22 cellular contexts compared by ENCODE assay signal in genomic region chr4:38367642-38368189, GRCh38.
"Had no signal": no experiment of that assay in that cellular context is flagged by ENCODE, and none has a peak within 500 bp of the region (broad histone marks: within the 10 kb centered on the region; RNA-seq: fewer than 3 reads in every experiment).

No MANE protein-coding gene starts in this region.

- DNase-seq: activated CD4-positive, CD25-positive, alpha-beta regulatory T cell treated with anti-CD3 and anti-CD28 coated beads, Interleukin-2, amount 50 U/mL, for 72 hours; activated CD8-positive, alpha-beta memory T cell treated with anti-CD3 and anti-CD28 coated beads for 24 hours; activated CD8-positive, alpha-beta memory T cell treated with anti-CD3 and anti-CD28 coated beads, Interleukin-2, amount 50 U/mL, for 48 hours; activated effector memory CD4-positive, alpha-beta T cell treated with Interleukin-2 at 50 U/mL for 16 hours; activated naive CD4-positive, alpha-beta T cell treated with anti-CD3 and anti-CD28 coated beads, Interleukin-2, amount 10 ng/mL, durations not matched to agents 7 days and 5 days; activated naive CD8-positive, alpha-beta T cell treated with anti-CD3 and anti-CD28 coated beads, Interleukin-2, amount 50 U/mL, for 24 hours; activated T-cell treated with anti-CD3 and anti-CD28 coated beads, Interleukin-2, amount 50 U/mL, for 48 hours; anterior cingulate cortex; cortex of kidney; gastrocnemius medialis; heart right ventricle; lower lobe of right lung; occipital lobe; right cardiac atrium; small intestine; stimulated activated CD4-positive, alpha-beta T cell treated with anti-CD3 and anti-CD28 coated beads, Interleukin-4, amount 100 ng/mL, for 1 hour; T-helper 2 cell; thyroid gland had no signal

- H3K36me3 Mint-ChIP-seq: natural killer cell treated with Interleukin-12 subunit alpha and Interleukin-12 subunit beta and Interleukin-15 and Interleukin-18, amount 100 ng/mL, for 72 hours had no signal

- H3K27me3 Mint-ChIP-seq: activated naive CD8-positive, alpha-beta T cell treated with anti-CD3 and anti-CD28 coated beads, Interleukin-2, amount 50 U/mL, for 24 hours; central memory CD8-positive, alpha-beta T cell had no signal

- H3K9me3 ChIP-seq: gastrocnemius medialis, lower lobe of right lung, prostate gland, thyroid gland had no signal

- H3K27me3 ChIP-seq: gastrocnemius medialis, heart right ventricle, thyroid gland had no signal

- ATAC-seq: gastrocnemius medialis; lower lobe of right lung; natural killer cell treated with Interleukin-12 subunit alpha and Interleukin-12 subunit beta and Interleukin-15 and Interleukin-18, amount 100 ng/mL, for 72 hours had no signal

- H3K9me3 Mint-ChIP-seq: central memory CD8-positive, alpha-beta T cell; natural killer cell treated with Interleukin-12 subunit alpha and Interleukin-12 subunit beta and Interleukin-15 and Interleukin-18, amount 100 ng/mL, for 72 hours had no signal

- H3K36me3 ChIP-seq: gastrocnemius medialis, heart right ventricle, lower lobe of right lung, prostate gland, thyroid gland had no signal

- H3K4me1 ChIP-seq: lower lobe of right lung, prostate gland had no signal

- H3K27ac ChIP-seq: gastrocnemius medialis, lower lobe of right lung, prostate gland, thyroid gland, VCaP had no signal

- H3K4me3 ChIP-seq: gastrocnemius medialis, heart right ventricle, lower lobe of right lung, prostate gland, thyroid gland had no signal

- H3K27ac Mint-ChIP-seq: activated naive CD4-positive, alpha-beta T cell treated with anti-CD3 and anti-CD28 coated beads, Interleukin-2, amount 10 ng/mL, durations not matched to agents 7 days and 5 days; activated naive CD8-positive, alpha-beta T cell treated with anti-CD3 and anti-CD28 coated beads, Interleukin-2, amount 50 U/mL, for 24 hours had no signal

- H3K4me3 Mint-ChIP-seq: activated naive CD4-positive, alpha-beta T cell treated with anti-CD3 and anti-CD28 coated beads, Interleukin-2, amount 10 ng/mL, durations not matched to agents 7 days and 5 days; activated naive CD8-positive, alpha-beta T cell treated with anti-CD3 and anti-CD28 coated beads, Interleukin-2, amount 50 U/mL, for 24 hours; central memory CD8-positive, alpha-beta T cell; natural killer cell treated with Interleukin-12 subunit alpha and Interleukin-12 subunit beta and Interleukin-15 and Interleukin-18, amount 100 ng/mL, for 72 hours had no signal
